Comparison of ENCODE assay signal across 1 cellular context in genomic region chr10:128150045-128150493, GRCh38.
A peak's percentile ranks its signal among the peaks of the same experiment; 100 is the strongest.
TF ChIP-seq lines count a peak whose summit lies in the region.

No MANE protein-coding gene starts in this region.

TF ChIP-seq in GM12878, 131 proteins besides CTCF, POLR2A, EP300 and RAD21 (continued from another document):
- TF ChIP-seq IRF3 (IDR thresholded peaks at IDR 0.05) (no peak), GATAD2B (conservative IDR thresholded peaks at IDR 0.05; ENCODE audit: low read depth) (peak; percentile 87), CHD4 (IDR thresholded peaks at IDR 0.05) (no peak), POLR2AphosphoS5 (IDR thresholded peaks at IDR 0.05; ENCODE audit: low read length) (no peak), MTA3 (IDR thresholded peaks at IDR 0.05; ENCODE audit: borderline replicate concordance, low read length) (no peak), SUPT20H (IDR thresholded peaks at IDR 0.05; ENCODE audit: borderline replicate concordance, control insufficient read depth, low read depth, low read length) (no peak), RFX5 (IDR thresholded peaks at IDR 0.05; ENCODE audit: low read depth, low read length) (no peak), HCFC1 (IDR thresholded peaks at IDR 0.05; ENCODE audit: low read length) (no peak), MEF2B (IDR thresholded peaks at IDR 0.05; ENCODE audit: partially characterized antibody, poor library complexity, severe bottlenecking) (peak; percentile 20), LARP7 (IDR thresholded peaks at IDR 0.05) (peak; percentile 86), KAT2A (conservative IDR thresholded peaks at IDR 0.05; ENCODE audit: control insufficient read depth, low read depth, low read length) (no peak), SKIL (IDR thresholded peaks at IDR 0.05; ENCODE audit: low read depth, poor library complexity, severe bottlenecking) (no peak), NBN (IDR thresholded peaks at IDR 0.05) (0 out of 2 replicates have a peak, but pooled peaks have one; percentile 49), ATF2 (IDR thresholded peaks at IDR 0.05; ENCODE audit: low read length) (no peak), ATF3 (IDR thresholded peaks at IDR 0.05; ENCODE audit: borderline replicate concordance, extremely low read depth, low read depth, low read length) (peak; percentile 46; the same call in 1 of the 2 replicates), SUZ12 (IDR thresholded peaks at IDR 0.05; ENCODE audit: unreplicated experiment) (no peak), NKRF (conservative IDR thresholded peaks at IDR 0.05) (peak; percentile 41; the same call in 1 of the 2 replicates), KLF5 (IDR thresholded peaks at IDR 0.05; ENCODE audit: partially characterized antibody) (no peak), KDM1A (IDR thresholded peaks at IDR 0.05; ENCODE audit: borderline replicate concordance) (no peak), IKZF2 (IDR thresholded peaks at IDR 0.05) (peak; percentile 51 to 63; a peak in 2 of 4 replicates), ZNF384 (IDR thresholded peaks at IDR 0.05; ENCODE audit: borderline replicate concordance, low read depth, low read length) (no peak), IRF5 (IDR thresholded peaks at IDR 0.05; ENCODE audit: borderline replicate concordance) (no peak), ZSCAN29 (IDR thresholded peaks at IDR 0.05) (0 out of 2 replicates have a peak, but pooled peaks have one; percentile 29), PML (IDR thresholded peaks at IDR 0.05; ENCODE audit: low read length) (no peak), REST (IDR thresholded peaks at IDR 0.05; ENCODE audit: low read depth, low read length) (no peak), ESRRA (IDR thresholded peaks at IDR 0.05; ENCODE audit: low read length) (no peak), SIN3A (IDR thresholded peaks at IDR 0.05; ENCODE audit: low read depth, low read length) (no peak), E4F1 (IDR thresholded peaks at IDR 0.05; ENCODE audit: borderline replicate concordance, partially characterized antibody) (no peak), YY1 (IDR thresholded peaks at IDR 0.05; ENCODE audit: low read depth, low read length) (peak; percentile 75; the same call in 1 of the 2 replicates), ZBED1 (IDR thresholded peaks at IDR 0.05; ENCODE audit: borderline replicate concordance) (no peak), NR2C1 (IDR thresholded peaks at IDR 0.05) (no peak), RAD51 (IDR thresholded peaks at IDR 0.05) (no peak), PRDM15 (CRISPR knock-in tag; IDR thresholded peaks at IDR 0.05) (no peak), YBX1 (IDR thresholded peaks at IDR 0.05) (no peak), E2F4 (IDR thresholded peaks at IDR 0.05; ENCODE audit: low read depth, low read length) (no peak), GABPA (IDR thresholded peaks at IDR 0.05; ENCODE audit: low read depth) (no peak), USF2 (IDR thresholded peaks at IDR 0.05; ENCODE audit: borderline replicate concordance, low read depth, low read length) (no peak), SMARCA5 (IDR thresholded peaks at IDR 0.05) (peak; percentile 92), WRNIP1 (IDR thresholded peaks at IDR 0.05; ENCODE audit: borderline replicate concordance, low read depth, low read length) (no peak), IRF4 (IDR thresholded peaks at IDR 0.05; ENCODE audit: low read depth, low read length) (no peak), ZNF24 (IDR thresholded peaks at IDR 0.05) (peak; percentile 36; the same call in 1 of the 2 replicates)
